Comparison of ENCODE assay signal across 1 cellular context in the genomic region with DNA sequence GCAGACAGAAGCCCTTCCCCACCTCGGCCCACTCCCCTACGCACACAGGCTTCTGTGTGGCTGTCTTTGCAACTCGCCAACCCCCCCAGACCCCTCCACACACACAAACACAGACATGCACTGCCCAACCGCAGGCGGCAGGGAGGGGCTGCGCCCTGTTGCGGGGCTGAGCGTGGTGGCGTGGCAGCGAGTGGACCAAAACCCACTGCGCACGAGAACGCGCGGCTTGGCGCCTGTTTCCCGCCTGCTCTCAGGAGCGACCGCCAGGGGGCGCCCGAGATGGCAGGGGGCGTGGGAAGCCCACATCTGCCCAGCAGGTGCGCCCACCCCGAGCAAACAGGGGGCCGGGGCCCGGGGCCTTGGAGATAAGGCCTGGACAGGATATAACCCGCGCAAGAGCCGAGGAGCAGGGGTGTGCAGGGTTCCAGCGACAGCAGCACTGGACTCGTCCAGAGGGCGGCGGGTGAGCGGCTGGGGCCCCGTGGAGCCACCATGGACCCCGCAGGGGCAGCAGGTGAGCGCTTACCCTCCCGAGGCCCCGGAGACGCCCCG.
TF ChIP-seq lines count a peak whose summit lies in the region.

A gene with protein sequence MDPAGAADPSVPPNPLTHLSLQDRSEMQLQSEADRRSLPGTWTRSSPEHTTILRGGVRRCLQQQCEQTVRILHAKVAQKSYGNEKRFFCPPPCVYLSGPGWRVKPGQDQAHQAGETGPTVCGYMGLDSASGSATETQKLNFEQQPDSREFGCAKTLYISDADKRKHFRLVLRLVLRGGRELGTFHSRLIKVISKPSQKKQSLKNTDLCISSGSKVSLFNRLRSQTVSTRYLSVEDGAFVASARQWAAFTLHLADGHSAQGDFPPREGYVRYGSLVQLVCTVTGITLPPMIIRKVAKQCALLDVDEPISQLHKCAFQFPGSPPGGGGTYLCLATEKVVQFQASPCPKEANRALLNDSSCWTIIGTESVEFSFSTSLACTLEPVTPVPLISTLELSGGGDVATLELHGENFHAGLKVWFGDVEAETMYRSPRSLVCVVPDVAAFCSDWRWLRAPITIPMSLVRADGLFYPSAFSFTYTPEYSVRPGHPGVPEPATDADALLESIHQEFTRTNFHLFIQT (plus strand): TSS at position 410 of the 552 bp plus-strand sequence. CDS start 83 bp downstream, at position 493.

TF ChIP-seq in HepG2, 621 proteins besides CTCF, POLR2A, EP300 and RAD21 (continued from another document and continues in another):
- TF ChIP-seq, protein P1, sequence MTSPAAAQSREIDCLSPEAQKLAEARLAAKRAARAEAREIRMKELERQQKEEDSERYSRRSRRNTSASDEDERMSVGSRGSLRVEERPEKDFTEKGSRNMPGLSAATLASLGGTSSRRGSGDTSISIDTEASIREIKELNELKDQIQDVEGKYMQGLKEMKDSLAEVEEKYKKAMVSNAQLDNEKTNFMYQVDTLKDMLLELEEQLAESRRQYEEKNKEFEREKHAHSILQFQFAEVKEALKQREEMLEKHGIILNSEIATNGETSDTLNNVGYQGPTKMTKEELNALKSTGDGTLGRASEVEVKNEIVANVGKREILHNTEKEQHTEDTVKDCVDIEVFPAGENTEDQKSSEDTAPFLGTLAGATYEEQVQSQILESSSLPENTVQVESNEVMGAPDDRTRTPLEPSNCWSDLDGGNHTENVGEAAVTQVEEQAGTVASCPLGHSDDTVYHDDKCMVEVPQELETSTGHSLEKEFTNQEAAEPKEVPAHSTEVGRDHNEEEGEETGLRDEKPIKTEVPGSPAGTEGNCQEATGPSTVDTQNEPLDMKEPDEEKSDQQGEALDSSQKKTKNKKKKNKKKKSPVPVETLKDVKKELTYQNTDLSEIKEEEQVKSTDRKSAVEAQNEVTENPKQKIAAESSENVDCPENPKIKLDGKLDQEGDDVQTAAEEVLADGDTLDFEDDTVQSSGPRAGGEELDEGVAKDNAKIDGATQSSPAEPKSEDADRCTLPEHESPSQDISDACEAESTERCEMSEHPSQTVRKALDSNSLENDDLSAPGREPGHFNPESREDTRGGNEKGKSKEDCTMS (CRISPR knock-in tag; conservative IDR thresholded peaks at IDR 0.05) = no peak
- TF ChIP-seq, protein P2, sequence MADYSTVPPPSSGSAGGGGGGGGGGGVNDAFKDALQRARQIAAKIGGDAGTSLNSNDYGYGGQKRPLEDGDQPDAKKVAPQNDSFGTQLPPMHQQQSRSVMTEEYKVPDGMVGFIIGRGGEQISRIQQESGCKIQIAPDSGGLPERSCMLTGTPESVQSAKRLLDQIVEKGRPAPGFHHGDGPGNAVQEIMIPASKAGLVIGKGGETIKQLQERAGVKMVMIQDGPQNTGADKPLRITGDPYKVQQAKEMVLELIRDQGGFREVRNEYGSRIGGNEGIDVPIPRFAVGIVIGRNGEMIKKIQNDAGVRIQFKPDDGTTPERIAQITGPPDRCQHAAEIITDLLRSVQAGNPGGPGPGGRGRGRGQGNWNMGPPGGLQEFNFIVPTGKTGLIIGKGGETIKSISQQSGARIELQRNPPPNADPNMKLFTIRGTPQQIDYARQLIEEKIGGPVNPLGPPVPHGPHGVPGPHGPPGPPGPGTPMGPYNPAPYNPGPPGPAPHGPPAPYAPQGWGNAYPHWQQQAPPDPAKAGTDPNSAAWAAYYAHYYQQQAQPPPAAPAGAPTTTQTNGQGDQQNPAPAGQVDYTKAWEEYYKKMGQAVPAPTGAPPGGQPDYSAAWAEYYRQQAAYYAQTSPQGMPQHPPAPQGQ (CRISPR knock-in tag; IDR thresholded peaks at IDR 0.05; ENCODE audit: borderline replicate concordance) = no peak
- TF ChIP-seq ZNF160 (CRISPR knock-in tag; IDR thresholded peaks at IDR 0.05) = no peak
- TF ChIP-seq ARNT (IDR thresholded peaks at IDR 0.05) = no peak
- no peak for TF ChIP-seq ZNF282 (IDR thresholded peaks at IDR 0.05; ENCODE audit: partially characterized antibody)
- TF ChIP-seq, protein P3, sequence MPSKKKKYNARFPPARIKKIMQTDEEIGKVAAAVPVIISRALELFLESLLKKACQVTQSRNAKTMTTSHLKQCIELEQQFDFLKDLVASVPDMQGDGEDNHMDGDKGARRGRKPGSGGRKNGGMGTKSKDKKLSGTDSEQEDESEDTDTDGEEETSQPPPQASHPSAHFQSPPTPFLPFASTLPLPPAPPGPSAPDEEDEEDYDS (CRISPR knock-in tag; IDR thresholded peaks at IDR 0.05) = no peak
- TF ChIP-seq, protein P4, sequence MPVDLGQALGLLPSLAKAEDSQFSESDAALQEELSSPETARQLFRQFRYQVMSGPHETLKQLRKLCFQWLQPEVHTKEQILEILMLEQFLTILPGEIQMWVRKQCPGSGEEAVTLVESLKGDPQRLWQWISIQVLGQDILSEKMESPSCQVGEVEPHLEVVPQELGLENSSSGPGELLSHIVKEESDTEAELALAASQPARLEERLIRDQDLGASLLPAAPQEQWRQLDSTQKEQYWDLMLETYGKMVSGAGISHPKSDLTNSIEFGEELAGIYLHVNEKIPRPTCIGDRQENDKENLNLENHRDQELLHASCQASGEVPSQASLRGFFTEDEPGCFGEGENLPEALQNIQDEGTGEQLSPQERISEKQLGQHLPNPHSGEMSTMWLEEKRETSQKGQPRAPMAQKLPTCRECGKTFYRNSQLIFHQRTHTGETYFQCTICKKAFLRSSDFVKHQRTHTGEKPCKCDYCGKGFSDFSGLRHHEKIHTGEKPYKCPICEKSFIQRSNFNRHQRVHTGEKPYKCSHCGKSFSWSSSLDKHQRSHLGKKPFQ (CRISPR knock-in tag; IDR thresholded peaks at IDR 0.05; ENCODE audit: insufficient replicate concordance) = no peak
- no peak for TF ChIP-seq ZBTB3 (CRISPR knock-in tag; IDR thresholded peaks at IDR 0.05; ENCODE audit: borderline replicate concordance, low read depth)
- no peak for TF ChIP-seq KDM3A (CRISPR knock-in tag; IDR thresholded peaks at IDR 0.05; ENCODE audit: low read depth)
- no peak for TF ChIP-seq GTF3A (CRISPR knock-in tag; conservative IDR thresholded peaks at IDR 0.05)
- TF ChIP-seq ATAD3A (CRISPR knock-in tag; IDR thresholded peaks at IDR 0.05) = no peak
- TF ChIP-seq, protein P5, sequence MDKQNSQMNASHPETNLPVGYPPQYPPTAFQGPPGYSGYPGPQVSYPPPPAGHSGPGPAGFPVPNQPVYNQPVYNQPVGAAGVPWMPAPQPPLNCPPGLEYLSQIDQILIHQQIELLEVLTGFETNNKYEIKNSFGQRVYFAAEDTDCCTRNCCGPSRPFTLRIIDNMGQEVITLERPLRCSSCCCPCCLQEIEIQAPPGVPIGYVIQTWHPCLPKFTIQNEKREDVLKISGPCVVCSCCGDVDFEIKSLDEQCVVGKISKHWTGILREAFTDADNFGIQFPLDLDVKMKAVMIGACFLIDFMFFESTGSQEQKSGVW (CRISPR knock-in tag; IDR thresholded peaks at IDR 0.05; ENCODE audit: borderline replicate concordance) = no peak
- no peak for TF ChIP-seq KDM4B (CRISPR knock-in tag; IDR thresholded peaks at IDR 0.05)
- no peak for TF ChIP-seq NFE2 (CRISPR knock-in tag; IDR thresholded peaks at IDR 0.05)
- no peak for TF ChIP-seq ZMYM2 (CRISPR knock-in tag; IDR thresholded peaks at IDR 0.05)
- TF ChIP-seq EZH2 (conservative IDR thresholded peaks at IDR 0.05; ENCODE audit: low read depth, low read length) = peak; percentile 83; the same call in 1 of the 2 replicates
- TF ChIP-seq, protein P6, sequence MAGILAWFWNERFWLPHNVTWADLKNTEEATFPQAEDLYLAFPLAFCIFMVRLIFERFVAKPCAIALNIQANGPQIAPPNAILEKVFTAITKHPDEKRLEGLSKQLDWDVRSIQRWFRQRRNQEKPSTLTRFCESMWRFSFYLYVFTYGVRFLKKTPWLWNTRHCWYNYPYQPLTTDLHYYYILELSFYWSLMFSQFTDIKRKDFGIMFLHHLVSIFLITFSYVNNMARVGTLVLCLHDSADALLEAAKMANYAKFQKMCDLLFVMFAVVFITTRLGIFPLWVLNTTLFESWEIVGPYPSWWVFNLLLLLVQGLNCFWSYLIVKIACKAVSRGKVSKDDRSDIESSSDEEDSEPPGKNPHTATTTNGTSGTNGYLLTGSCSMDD (CRISPR knock-in tag; IDR thresholded peaks at IDR 0.05) = no peak
- peak; percentile 78; the same call in 1 of the 2 replicates for TF ChIP-seq ZNF850 (CRISPR knock-in tag; conservative IDR thresholded peaks at IDR 0.05)
- no peak for TF ChIP-seq MAF1 (CRISPR knock-in tag; IDR thresholded peaks at IDR 0.05; ENCODE audit: borderline replicate concordance)
- TF ChIP-seq LCORL (IDR thresholded peaks at IDR 0.05) = no peak
- no peak for TF ChIP-seq LCORL (CRISPR knock-in tag; IDR thresholded peaks at IDR 0.05)
- TF ChIP-seq JDP2 (CRISPR knock-in tag; IDR thresholded peaks at IDR 0.05; ENCODE audit: borderline replicate concordance) = no peak
- no peak for TF ChIP-seq GLI4 (CRISPR knock-in tag; IDR thresholded peaks at IDR 0.05; ENCODE audit: borderline replicate concordance)
- TF ChIP-seq ZNF644 (CRISPR knock-in tag; IDR thresholded peaks at IDR 0.05; ENCODE audit: low read depth) = no peak
- TF ChIP-seq NFRKB (IDR thresholded peaks at IDR 0.05) = no peak
- no peak for TF ChIP-seq ZNF292 (CRISPR knock-in tag; IDR thresholded peaks at IDR 0.05; ENCODE audit: borderline replicate concordance, low read depth)
- peak; percentile 13; the same call in 1 of the 2 replicates for TF ChIP-seq FOXK1 (CRISPR knock-in tag; IDR thresholded peaks at IDR 0.05; ENCODE audit: borderline replicate concordance, low read depth)
- TF ChIP-seq, protein P7, sequence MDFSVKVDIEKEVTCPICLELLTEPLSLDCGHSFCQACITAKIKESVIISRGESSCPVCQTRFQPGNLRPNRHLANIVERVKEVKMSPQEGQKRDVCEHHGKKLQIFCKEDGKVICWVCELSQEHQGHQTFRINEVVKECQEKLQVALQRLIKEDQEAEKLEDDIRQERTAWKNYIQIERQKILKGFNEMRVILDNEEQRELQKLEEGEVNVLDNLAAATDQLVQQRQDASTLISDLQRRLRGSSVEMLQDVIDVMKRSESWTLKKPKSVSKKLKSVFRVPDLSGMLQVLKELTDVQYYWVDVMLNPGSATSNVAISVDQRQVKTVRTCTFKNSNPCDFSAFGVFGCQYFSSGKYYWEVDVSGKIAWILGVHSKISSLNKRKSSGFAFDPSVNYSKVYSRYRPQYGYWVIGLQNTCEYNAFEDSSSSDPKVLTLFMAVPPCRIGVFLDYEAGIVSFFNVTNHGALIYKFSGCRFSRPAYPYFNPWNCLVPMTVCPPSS (IDR thresholded peaks at IDR 0.05) = no peak
- TF ChIP-seq, protein P8, sequence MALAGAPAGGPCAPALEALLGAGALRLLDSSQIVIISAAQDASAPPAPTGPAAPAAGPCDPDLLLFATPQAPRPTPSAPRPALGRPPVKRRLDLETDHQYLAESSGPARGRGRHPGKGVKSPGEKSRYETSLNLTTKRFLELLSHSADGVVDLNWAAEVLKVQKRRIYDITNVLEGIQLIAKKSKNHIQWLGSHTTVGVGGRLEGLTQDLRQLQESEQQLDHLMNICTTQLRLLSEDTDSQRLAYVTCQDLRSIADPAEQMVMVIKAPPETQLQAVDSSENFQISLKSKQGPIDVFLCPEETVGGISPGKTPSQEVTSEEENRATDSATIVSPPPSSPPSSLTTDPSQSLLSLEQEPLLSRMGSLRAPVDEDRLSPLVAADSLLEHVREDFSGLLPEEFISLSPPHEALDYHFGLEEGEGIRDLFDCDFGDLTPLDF (CRISPR knock-in tag; IDR thresholded peaks at IDR 0.05) = peak; percentile 83
- TF ChIP-seq ERF (CRISPR knock-in tag; IDR thresholded peaks at IDR 0.05) = no peak
- 0 out of 2 replicates have a peak, but pooled peaks have one; percentile 23 for TF ChIP-seq ZNF350 (CRISPR knock-in tag; IDR thresholded peaks at IDR 0.05; ENCODE audit: borderline replicate concordance, low read depth)
- no peak for TF ChIP-seq NBN (conservative IDR thresholded peaks at IDR 0.05)
- TF ChIP-seq, protein P9, sequence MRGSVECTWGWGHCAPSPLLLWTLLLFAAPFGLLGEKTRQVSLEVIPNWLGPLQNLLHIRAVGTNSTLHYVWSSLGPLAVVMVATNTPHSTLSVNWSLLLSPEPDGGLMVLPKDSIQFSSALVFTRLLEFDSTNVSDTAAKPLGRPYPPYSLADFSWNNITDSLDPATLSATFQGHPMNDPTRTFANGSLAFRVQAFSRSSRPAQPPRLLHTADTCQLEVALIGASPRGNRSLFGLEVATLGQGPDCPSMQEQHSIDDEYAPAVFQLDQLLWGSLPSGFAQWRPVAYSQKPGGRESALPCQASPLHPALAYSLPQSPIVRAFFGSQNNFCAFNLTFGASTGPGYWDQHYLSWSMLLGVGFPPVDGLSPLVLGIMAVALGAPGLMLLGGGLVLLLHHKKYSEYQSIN (CRISPR knock-in tag; IDR thresholded peaks at IDR 0.05; ENCODE audit: borderline replicate concordance) = no peak
- TF ChIP-seq POGZ (CRISPR knock-in tag; IDR thresholded peaks at IDR 0.05) = peak; percentile 40; the same call in 1 of the 2 replicates
- TF ChIP-seq ZBTB21 (CRISPR knock-in tag; IDR thresholded peaks at IDR 0.05) = no peak
- TF ChIP-seq ASH2L (IDR thresholded peaks at IDR 0.05; ENCODE audit: insufficient read length, low read depth, low read length) = no peak
- TF ChIP-seq CENPT (CRISPR knock-in tag; IDR thresholded peaks at IDR 0.05; ENCODE audit: low read depth) = no peak; the same call in 1 of the 2 replicates
- no peak for TF ChIP-seq KDM1A (CRISPR knock-in tag; IDR thresholded peaks at IDR 0.05)
- no peak for TF ChIP-seq ZNF563 (CRISPR knock-in tag; IDR thresholded peaks at IDR 0.05)
- peak; percentile 7; the same call in 1 of the 2 replicates for TF ChIP-seq SMC3 (IDR thresholded peaks at IDR 0.05; ENCODE audit: low read length)
